8 cellular contexts compared by ENCODE assay signal in genomic region chr12:47819902-47820630, GRCh38. TPM values are rescaled to one million over a fixed set of nuclear protein-coding genes. Genes with fewer than 3 reads are reported as not detected.
DNase-seq lines count a peak whose midpoint lies in the region; ATAC-seq lines count a peak whose summit lies in the region.

Gene HDAC7, minus strand, starts transcription at chr12:47819903. Its CDS starts 118 bp downstream, at chr12:47819785.

- H3K9ac ChIP-seq in endocrine pancreas (ENCODE audit: control insufficient read depth, insufficient read depth, low read length) (peak within 1 kb of the TSS; percentile 83), mesenchymal stem cell (ENCODE audit: low read length) (peak within 1 kb of the TSS; percentile 99)

- no peaks in the 10 kb centered on the region for H3K9me3 ChIP-seq in endocrine pancreas (ENCODE audit: control insufficient read depth, low read length)
- H3K9me3 ChIP-seq in mesenchymal stem cell (ENCODE audit: control insufficient read depth, low read length) = no peaks in the 10 kb centered on the region

- under 1% methylated on average over 33 of the region's 58 CpGs for WGBS in mesenchymal stem cell

- peak within 1 kb of the TSS; percentile 67 to 100 for H3K23ac ChIP-seq in mesenchymal stem cell (ENCODE audit: low read length in 2 of 2)

- peak within 1 kb of the TSS; percentile 99 for H2BK120ac ChIP-seq in mesenchymal stem cell (ENCODE audit: low read depth, low read length)

- peak within 1 kb of the TSS; percentile 79 for H3K4me2 ChIP-seq in mesenchymal stem cell (ENCODE audit: low read length, poor library complexity, severe bottlenecking)

- H3K36me3 Mint-ChIP-seq in activated CD8-positive, alpha-beta memory T cell treated with anti-CD3 and anti-CD28 coated beads, Interleukin-2, amount 10 ng/mL, durations not matched to agents 7 days and 5 days = peaks cover 26% of the 10 kb centered on the region

- CTCF ChIA-PET in activated CD8-positive, alpha-beta memory T cell treated with anti-CD3 and anti-CD28 coated beads, Interleukin-2, amount 10 ng/mL, durations not matched to agents 7 days and 5 days (lab: Charles Lee) = interaction anchor here (1.1 to 27.3 kb wide), 5 partner anchors 12 to 77 kb away, joined by 3 to 775 read pairs (median 34); no protein-coding TSS in a partner anchor

- peak within 1 kb of the TSS; percentile 97 for H3K4me3 Mint-ChIP-seq in activated CD8-positive, alpha-beta memory T cell treated with anti-CD3 and anti-CD28 coated beads, Interleukin-2, amount 10 ng/mL, durations not matched to agents 7 days and 5 days

- H3K9me3 Mint-ChIP-seq in activated CD8-positive, alpha-beta memory T cell treated with anti-CD3 and anti-CD28 coated beads, Interleukin-2, amount 10 ng/mL, durations not matched to agents 7 days and 5 days (ENCODE audit: low read depth) = no peaks in the 10 kb centered on the region

- H3K14ac ChIP-seq in mesenchymal stem cell (ENCODE audit: low read length in 2 of 2) = peak within 1 kb of the TSS; percentile 96 to 100

- peaks cover 61% of the 10 kb centered on the region for H3K4me1 Mint-ChIP-seq in activated CD8-positive, alpha-beta memory T cell treated with anti-CD3 and anti-CD28 coated beads, Interleukin-2, amount 10 ng/mL, durations not matched to agents 7 days and 5 days

- H3K4ac ChIP-seq in mesenchymal stem cell (ENCODE audit: low read depth in 1 of 2, low read length in 2 of 2) = peak within 1 kb of the TSS; percentile 100

- H2BK5ac ChIP-seq in mesenchymal stem cell (ENCODE audit: low read depth, low read length, poor library complexity, severe bottlenecking) = peak within 1 kb of the TSS; percentile 99

- H2BK12ac ChIP-seq in mesenchymal stem cell (ENCODE audit: low read length in 2 of 2) = peak within 1 kb of the TSS; percentile 93 to 99

- peak within 1 kb of the TSS; percentile 100 for H4K91ac ChIP-seq in mesenchymal stem cell (ENCODE audit: low read length)

- H4K8ac ChIP-seq in mesenchymal stem cell (ENCODE audit: low read length) = peak within 1 kb of the TSS; percentile 100

- H2BK15ac ChIP-seq in mesenchymal stem cell (ENCODE audit: low read depth, poor library complexity, severe bottlenecking) = peak within 1 kb of the TSS; percentile 96

- peak within 1 kb of the TSS; percentile 99 for H2AK5ac ChIP-seq in mesenchymal stem cell (ENCODE audit: low read length, severe bottlenecking)

- DNase-seq in GM04504 (ENCODE audit: low read depth) (peak; percentile 69), NCI-H526 (lab: John Stamatoyannopoulos, UW) (peak; percentile 28 to 81), mesenchymal stem cell (peak; percentile 78), GM19240 (ENCODE audit: insufficient read length, low spot score) (no peak)
- peak; percentile 85 for DNase-seq in activated CD8-positive, alpha-beta memory T cell treated with anti-CD3 and anti-CD28 coated beads, Interleukin-2, amount 10 ng/mL, durations not matched to agents 7 days and 5 days
- peak in 2 of 3 donors; percentile 62 to 78 for DNase-seq in stimulated activated CD4-positive, alpha-beta T cell treated with anti-CD3 and anti-CD28 coated beads, TNF-alpha, amount 100 ng/mL, for 48 hours (ENCODE audit: low read depth in 3 of 3)

- H3K27ac ChIP-seq in mesenchymal stem cell (ENCODE audit: low read length, poor library complexity, severe bottlenecking) = peak within 1 kb of the TSS; percentile 100

- H3K79me1 ChIP-seq in mesenchymal stem cell (replicated peaks; ENCODE audit: low read length, poor library complexity, severe bottlenecking) = no peaks in the 10 kb centered on the region

- H2AFZ ChIP-seq in mesenchymal stem cell (ENCODE audit: low read depth, low read length) = no peak within 1 kb of the TSS

- H3K4me3 ChIP-seq in endocrine pancreas (ENCODE audit: control insufficient read depth, insufficient read depth, low read length) = no peak within 1 kb of the TSS
- H3K4me3 ChIP-seq in mesenchymal stem cell (ENCODE audit: insufficient read depth in 1 of 2, low read depth in 1 of 2, low read length in 2 of 2) = peak within 1 kb of the TSS; percentile 70 to 93

- no peaks in the 10 kb centered on the region for H3K4me1 ChIP-seq in endocrine pancreas (ENCODE audit: control insufficient read depth, insufficient read depth, low read length)
- H3K4me1 ChIP-seq in mesenchymal stem cell (ENCODE audit: control insufficient read depth, insufficient read depth, low read depth, low read length) = peaks cover 37% of the 10 kb centered on the region

- peak within 1 kb of the TSS; percentile 96 for H3K27ac Mint-ChIP-seq in activated CD8-positive, alpha-beta memory T cell treated with anti-CD3 and anti-CD28 coated beads, Interleukin-2, amount 10 ng/mL, durations not matched to agents 7 days and 5 days

- H3K27me3 ChIP-seq in endocrine pancreas (ENCODE audit: control insufficient read depth, insufficient read depth, low read length) = no peaks in the 10 kb centered on the region
- H3K27me3 ChIP-seq in mesenchymal stem cell (ENCODE audit: control insufficient read depth in 1 of 2, insufficient read depth in 1 of 2, low read length in 2 of 2) = no peaks in the 10 kb centered on the region

- ATAC-seq in HG02678 (IDR thresholded peaks at IDR 0.05; ENCODE audit: unreplicated experiment) = peak; percentile 40
- ATAC-seq in activated CD8-positive, alpha-beta memory T cell treated with anti-CD3 and anti-CD28 coated beads, Interleukin-2, amount 10 ng/mL, durations not matched to agents 7 days and 5 days = peak; percentile 52

- H3K36me3 ChIP-seq in endocrine pancreas (ENCODE audit: control insufficient read depth, insufficient read depth, low read length) = no peaks in the 10 kb centered on the region
- H3K36me3 ChIP-seq in mesenchymal stem cell (ENCODE audit: control insufficient read depth in 1 of 2, insufficient read depth in 2 of 2, low read depth in 1 of 2, low read length in 2 of 2) = peaks cover 6 to 8% of the 10 kb centered on the region in 2 experiments

- peak within 1 kb of the TSS; percentile 100 for H3K18ac ChIP-seq in mesenchymal stem cell (ENCODE audit: low read depth in 1 of 2, low read length in 2 of 2)

- no peaks in the 10 kb centered on the region for H3K27me3 Mint-ChIP-seq in activated CD8-positive, alpha-beta memory T cell treated with anti-CD3 and anti-CD28 coated beads, Interleukin-2, amount 10 ng/mL, durations not matched to agents 7 days and 5 days

RNA-seq across cellular contexts. Expression of gene HDAC7, which starts in this region (rescaled TPM):
- 100 to 1,000 TPM; 226 to 284 TPM for total RNA-seq in activated CD8-positive, alpha-beta memory T cell treated with anti-CD3 and anti-CD28 coated beads, Interleukin-2, amount 10 ng/mL, durations not matched to agents 7 days and 5 days
- polyA plus RNA-seq in mesenchymal stem cell (2013, experiment 1 of 2) = 50.4 TPM
- polyA plus RNA-seq in mesenchymal stem cell (2013, experiment 2 of 2) = 47.9 TPM
